8 cellular contexts compared by ENCODE assay signal in genomic region chr9:73148447-73148937, GRCh38. TPM values are rescaled to one million over a fixed set of nuclear protein-coding genes. Genes with fewer than 3 reads are reported as not detected.
DNase-seq lines count a peak whose midpoint lies in the region; ATAC-seq, FAIRE-seq and TF ChIP-seq lines count a peak whose summit lies in the region.

No MANE protein-coding gene starts in this region.

- no peak overlapping the region for H3K4me3 ChIP-seq in keratinocyte (ENCODE audit: control insufficient read depth in 2 of 3, extremely low read depth in 1 of 3, insufficient read depth in 2 of 3, low read depth in 1 of 3, low read length in 3 of 3)

- peaks cover 17% of the 10 kb centered on the region for H3K79me2 ChIP-seq in keratinocyte (ENCODE audit: control insufficient read depth, insufficient read depth, low read length)

- H3K36me3 Mint-ChIP-seq in activated T-cell treated with anti-CD3 and anti-CD28 coated beads, Interleukin-2, amount 50 U/mL, for 72 hours (ENCODE audit: insufficient read depth in 2 of 2) = no peaks in the 10 kb centered on the region
- H3K36me3 Mint-ChIP-seq in activated naive CD8-positive, alpha-beta T cell treated with anti-CD3 and anti-CD28 coated beads, Interleukin-2, amount 50 U/mL, for 24 hours (ENCODE audit: low read depth) = no peaks in the 10 kb centered on the region
- H3K36me3 Mint-ChIP-seq in type B pancreatic cell = peaks cover 4% of the 10 kb centered on the region

- no peak for DNase-seq in activated T-cell treated with anti-CD3 and anti-CD28 coated beads, Interleukin-2, amount 50 U/mL, for 72 hours
- no peak for DNase-seq in activated T-cell treated with anti-CD3 and anti-CD28 coated beads, Interleukin-2, amount 50 U/mL, for 1 hour
- DNase-seq in activated naive CD8-positive, alpha-beta T cell treated with anti-CD3 and anti-CD28 coated beads, Interleukin-2, amount 50 U/mL, for 24 hours = no peak
- DNase-seq in keratinocyte (ENCODE audit: low read depth, low spot score) (no peak), type B pancreatic cell (ENCODE audit: extremely low spot score, unreplicated experiment) (no peak), GM10266 (ENCODE audit: extremely low spot score) (no peak)
- DNase-seq in central memory CD4-positive, alpha-beta T cell = no peak

- H3K4me1 Mint-ChIP-seq in activated T-cell treated with anti-CD3 and anti-CD28 coated beads, Interleukin-2, amount 50 U/mL, for 72 hours (ENCODE audit: low read depth) = peaks cover 67% of the 10 kb centered on the region
- H3K4me1 Mint-ChIP-seq in activated naive CD8-positive, alpha-beta T cell treated with anti-CD3 and anti-CD28 coated beads, Interleukin-2, amount 50 U/mL, for 24 hours = peaks cover 70% of the 10 kb centered on the region
- peaks cover 34% of the 10 kb centered on the region for H3K4me1 Mint-ChIP-seq in type B pancreatic cell (ENCODE audit: unreplicated experiment)

- H3K4me3 Mint-ChIP-seq in activated T-cell treated with anti-CD3 and anti-CD28 coated beads, Interleukin-2, amount 50 U/mL, for 72 hours = peak overlapping the region; percentile 46 to 76
- peak overlapping the region; percentile 65 for H3K4me3 Mint-ChIP-seq in activated naive CD8-positive, alpha-beta T cell treated with anti-CD3 and anti-CD28 coated beads, Interleukin-2, amount 50 U/mL, for 24 hours
- peak overlapping the region; percentile 7 for H3K4me3 Mint-ChIP-seq in type B pancreatic cell

- no peaks in the 10 kb centered on the region for H3K27me3 ChIP-seq in keratinocyte (ENCODE audit: control insufficient read depth, extremely low read depth, insufficient read depth, low read length)

- H4K20me1 ChIP-seq in keratinocyte (ENCODE audit: control insufficient read depth, extremely low read depth, insufficient read depth, low read length) = no peaks in the 10 kb centered on the region

- no peak for FAIRE-seq in keratinocyte (lab: Jason Lieb, UNC)

- TF ChIP-seq CTCF in keratinocyte (optimal IDR thresholded peaks at IDR 0.05 in 1 of 3, IDR thresholded peaks at IDR 0.05 in 1 of 3, conservative IDR thresholded peaks at IDR 0.05 in 1 of 3; ENCODE audit: extremely low read depth in 1 of 3, insufficient read depth in 2 of 3, low read length in 3 of 3) (no peak), type B pancreatic cell (conservative IDR thresholded peaks at IDR 0.05) (no peak), GM10266 (IDR thresholded peaks at IDR 0.05; ENCODE audit: control insufficient read depth, insufficient read depth, low read depth, missing control alignments) (no peak)

- H3K4me2 ChIP-seq in keratinocyte (ENCODE audit: control insufficient read depth, extremely low read depth, insufficient read depth, low read depth, low read length) = peak overlapping the region; percentile 87

- no peaks in the 10 kb centered on the region for H3K9me1 ChIP-seq in keratinocyte (ENCODE audit: control insufficient read depth, extremely low read depth, insufficient read depth, low read length)

- no peaks in the 10 kb centered on the region for H3K9me3 Mint-ChIP-seq in activated T-cell treated with anti-CD3 and anti-CD28 coated beads, Interleukin-2, amount 50 U/mL, for 72 hours
- no peaks in the 10 kb centered on the region for H3K9me3 Mint-ChIP-seq in activated naive CD8-positive, alpha-beta T cell treated with anti-CD3 and anti-CD28 coated beads, Interleukin-2, amount 50 U/mL, for 24 hours
- no peaks in the 10 kb centered on the region for H3K9me3 Mint-ChIP-seq in type B pancreatic cell

- H3K4me1 ChIP-seq in keratinocyte (ENCODE audit: control insufficient read depth, extremely low read depth, insufficient read depth, low read length) = peaks cover 50% of the 10 kb centered on the region

- peak overlapping the region; percentile 97 for H3K27ac ChIP-seq in keratinocyte (ENCODE audit: control insufficient read depth, insufficient read depth, low read length)

- no peaks in the 10 kb centered on the region for H3K36me3 ChIP-seq in keratinocyte (ENCODE audit: control insufficient read depth in 2 of 2, extremely low read depth in 1 of 2, insufficient read depth in 2 of 2, low read length in 2 of 2)

- peak overlapping the region; percentile 72 for H3K9ac ChIP-seq in keratinocyte (ENCODE audit: control insufficient read depth, extremely low read depth, insufficient read depth, low read length)

- H3K27ac Mint-ChIP-seq in activated T-cell treated with anti-CD3 and anti-CD28 coated beads, Interleukin-2, amount 50 U/mL, for 72 hours = peak overlapping the region; percentile 95
- H3K27ac Mint-ChIP-seq in activated naive CD8-positive, alpha-beta T cell treated with anti-CD3 and anti-CD28 coated beads, Interleukin-2, amount 50 U/mL, for 24 hours = peak overlapping the region; percentile 93
- peak overlapping the region; percentile 93 for H3K27ac Mint-ChIP-seq in type B pancreatic cell

- dilution Hi-C loops in keratinocyte (cut with MboI; ENCODE audit: extremely low pct_ligation_motif_present, low sequenced_read_pairs) = no loop called here

- H3K27me3 Mint-ChIP-seq in activated T-cell treated with anti-CD3 and anti-CD28 coated beads, Interleukin-2, amount 50 U/mL, for 72 hours (ENCODE audit: low read depth) = no peaks in the 10 kb centered on the region
- no peaks in the 10 kb centered on the region for H3K27me3 Mint-ChIP-seq in activated naive CD8-positive, alpha-beta T cell treated with anti-CD3 and anti-CD28 coated beads, Interleukin-2, amount 50 U/mL, for 24 hours
- no peaks in the 10 kb centered on the region for H3K27me3 Mint-ChIP-seq in type B pancreatic cell

- ATAC-seq in activated T-cell treated with anti-CD3 and anti-CD28 coated beads, Interleukin-2, amount 50 U/mL, for 72 hours (replicated peaks in 1 of 2) = no peak
- peak; percentile 41 for ATAC-seq in activated naive CD8-positive, alpha-beta T cell treated with anti-CD3 and anti-CD28 coated beads, Interleukin-2, amount 50 U/mL, for 24 hours
- ATAC-seq in HG03378 (IDR thresholded peaks at IDR 0.05; ENCODE audit: unreplicated experiment) = no peak

- no peaks in the 10 kb centered on the region for H3K9me3 ChIP-seq in keratinocyte (ENCODE audit: control insufficient read depth, low read depth, low read length)

- H2AFZ ChIP-seq in keratinocyte (ENCODE audit: control insufficient read depth, low read length) = no peak overlapping the region

RNA-seq across cellular contexts. Expression of gene ANXA1, which starts 3.2 kb away (rescaled TPM):
- total RNA-seq in activated T-cell treated with anti-CD3 and anti-CD28 coated beads, Interleukin-2, amount 50 U/mL, for 72 hours = 10 to 100 TPM; 16.7 to 51.1 TPM
- 972 to 1,449 TPM (median 1,028 TPM) in 3 replicates for polyA plus RNA-seq in keratinocyte
- 1,388 TPM for polyA plus RNA-seq in keratinocyte (2011; ENCODE audit: low read depth)
- 750 and 1,475 TPM in 2 replicates for polyA plus RNA-seq in keratinocyte (2011; cell fraction: cytosol; rRNA removed)
- polyA plus RNA-seq in keratinocyte (2011; cell fraction: nucleus; rRNA removed) = 1,170 and 1,541 TPM in 2 replicates
- polyA plus RNA-seq in keratinocyte (2012; ENCODE audit: low replicate concordance) = 740 and 1,721 TPM in 2 replicates
- 121 to 703 TPM (median 426 TPM) in 3 replicates for polyA minus RNA-seq in keratinocyte
- polyA minus RNA-seq in keratinocyte (2011; cell fraction: cytosol; rRNA and poly(A)+ RNA removed) = 323 TPM
- polyA minus RNA-seq in keratinocyte (2011; cell fraction: nucleus; rRNA and poly(A)+ RNA removed) = 533 and 965 TPM in 2 replicates
- 923 and 5,513 TPM in 2 replicates for total RNA-seq in type B pancreatic cell (ENCODE audit: low replicate concordance)

Comparison
In these comparisons a context has a peak if more than half of its experiments do, and no peak if none do; other contexts are left out.
1. H3K4me3 Mint-ChIP-seq: peak in every context shown above with its lines; median percentile 65 in activated naive CD8-positive, alpha-beta T cell treated with anti-CD3 and anti-CD28 coated beads, Interleukin-2, amount 50 U/mL, for 24 hours; 61 in activated T-cell treated with anti-CD3 and anti-CD28 coated beads, Interleukin-2, amount 50 U/mL, for 72 hours; 7 in type B pancreatic cell.
2. RNA of gene ANXA1, which starts 3.2 kb away (total RNA-seq): 923 to 5,513 TPM in type B pancreatic cell; 16.7 to 51.1 TPM in activated T-cell treated with anti-CD3 and anti-CD28 coated beads, Interleukin-2, amount 50 U/mL, for 72 hours; every median in the first group is over 10 times any median in the second.
3. Peak in every context shown above with its lines, with median percentiles within 50 percentile points of each other: H3K27ac Mint-ChIP-seq.